11 cellular contexts compared by ENCODE assay signal in the genomic region with DNA sequence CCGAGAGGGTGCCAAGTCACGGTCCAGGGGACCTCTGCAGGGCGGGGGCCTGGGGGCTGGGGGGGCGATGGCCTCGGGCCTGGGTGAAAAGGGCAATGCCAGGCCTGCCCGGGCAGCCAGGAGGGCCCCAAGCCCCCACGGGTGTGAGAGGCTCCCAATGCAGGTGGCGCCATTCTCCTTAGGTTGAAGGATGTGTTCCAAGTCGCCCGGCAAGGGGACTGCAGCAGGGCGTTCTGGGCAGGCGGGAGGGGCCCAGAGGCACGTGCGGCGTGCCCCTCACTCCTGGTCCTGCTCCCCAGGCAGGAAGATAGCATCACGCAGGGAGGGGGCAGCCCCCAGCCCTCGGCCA. TPM values are rescaled to one million over a fixed set of nuclear protein-coding genes. Genes with fewer than 3 reads are reported as not detected.
DNase-seq lines count a peak whose midpoint lies in the region; ATAC-seq and TF ChIP-seq lines count a peak whose summit lies in the region.
"Had no signal": no experiment of that assay in that cellular context is flagged by ENCODE, and none has a peak within 500 bp of the region (broad histone marks: within the 10 kb centered on the region; RNA-seq: fewer than 3 reads in every experiment).

No MANE protein-coding gene starts in this region.

- no peak overlapping the region for H2AK5ac ChIP-seq in mesenchymal stem cell (ENCODE audit: low read length, severe bottlenecking)

- H4K91ac ChIP-seq in mesenchymal stem cell (ENCODE audit: low read length): peak overlapping the region; percentile 81

- H3K18ac ChIP-seq in mesenchymal stem cell (ENCODE audit: low read depth in 1 of 2, low read length in 2 of 2): peak overlapping the region; percentile 1 to 6

- H3K36me3 ChIP-seq in BLaER1 treated with 17β-estradiol and CSF1 and Interleukin-3, amounts not matched to agents 10 nM and 100 nM: no peaks in the 10 kb centered on the region
- no peaks in the 10 kb centered on the region for H3K36me3 ChIP-seq in Peyer's patch
- no peaks in the 10 kb centered on the region for H3K36me3 ChIP-seq in mesenchymal stem cell (ENCODE audit: control insufficient read depth in 1 of 2, insufficient read depth in 2 of 2, low read depth in 1 of 2, low read length in 2 of 2)

- peaks cover 0 to 3% (median 0%) of the 10 kb centered on the region in 11 experiments; a peak in 4 of 22 replicates for H3K27me3 ChIP-seq in BLaER1 treated with 17β-estradiol and CSF1 and Interleukin-3, amounts not matched to agents 10 nM and 100 nM
- H3K27me3 ChIP-seq in Peyer's patch: no peaks in the 10 kb centered on the region
- peaks cover 0 to 9% of the 10 kb centered on the region in 2 experiments for H3K27me3 ChIP-seq in mesenchymal stem cell (ENCODE audit: control insufficient read depth in 1 of 2, insufficient read depth in 1 of 2, low read length in 2 of 2)

- peak overlapping the region; percentile 88 for H2BK15ac ChIP-seq in mesenchymal stem cell (ENCODE audit: low read depth, poor library complexity, severe bottlenecking)

- H3K4me1 ChIP-seq in BLaER1 treated with 17β-estradiol and CSF1 and Interleukin-3, amounts not matched to agents 10 nM and 100 nM: peaks cover 60 to 67% (median 62%) of the 10 kb centered on the region in 10 experiments
- H3K4me1 ChIP-seq in Peyer's patch (peaks cover 6 to 37% (median 22%) of the 10 kb centered on the region in 4 donors), mesenchymal stem cell (ENCODE audit: control insufficient read depth, insufficient read depth, low read depth, low read length) (peaks cover 29% of the 10 kb centered on the region)

- peak; percentile 3 for ATAC-seq in GM21526 (IDR thresholded peaks at IDR 0.05; ENCODE audit: low FRiP score, unreplicated experiment)
- ATAC-seq in HG02798 (IDR thresholded peaks at IDR 0.05; ENCODE audit: poor library complexity, unreplicated experiment): no peak
- no peak for ATAC-seq in HG02588 (IDR thresholded peaks at IDR 0.05; ENCODE audit: unreplicated experiment)

- TF ChIP-seq CTCF in Peyer's patch (IDR thresholded peaks at IDR 0.05): no peak

- peak overlapping the region in 1 of 2 experiments; percentile 42 for H3K4ac ChIP-seq in mesenchymal stem cell (ENCODE audit: low read depth in 1 of 2, low read length in 2 of 2)

- no peak overlapping the region for H3K23ac ChIP-seq in mesenchymal stem cell (ENCODE audit: low read length in 2 of 2)

- H3K14ac ChIP-seq in mesenchymal stem cell (ENCODE audit: low read length in 2 of 2): no peak overlapping the region

- DNase-seq in Peyer's patch: peak in 2 of 3 donors; percentile 64 to 68
- no peak for DNase-seq in mesenchymal stem cell
- no peak for DNase-seq in ureter (ENCODE audit: low spot score)
- DNase-seq in activated T-cell treated with anti-CD3 and anti-CD28 coated beads for 4 hours: no peak
- DNase-seq: GF-D8, SIG-M5 had no signal

- no peak for TF ChIP-seq POLR2A in Peyer's patch (IDR thresholded peaks at IDR 0.05)

- no peaks in the 10 kb centered on the region for H3K9me3 ChIP-seq in BLaER1 treated with 17β-estradiol and CSF1 and Interleukin-3, amounts not matched to agents 10 nM and 100 nM (replicated peaks in 1 of 11)
- H3K9me3 ChIP-seq in Peyer's patch: no peaks in the 10 kb centered on the region
- no peaks in the 10 kb centered on the region for H3K9me3 ChIP-seq in mesenchymal stem cell (ENCODE audit: control insufficient read depth, low read length)

- WGBS in mesenchymal stem cell: 81% methylated on average over 17 of the region's 17 CpGs

- no peak overlapping the region for H2BK5ac ChIP-seq in mesenchymal stem cell (ENCODE audit: low read depth, low read length, poor library complexity, severe bottlenecking)

- H3K4me2 ChIP-seq in BLaER1 treated with 17β-estradiol and CSF1 and Interleukin-3, amounts not matched to agents 10 nM and 100 nM: peak overlapping the region; percentile 76 to 100 (median 91)
- no peak overlapping the region for H3K4me2 ChIP-seq in mesenchymal stem cell (ENCODE audit: low read length, poor library complexity, severe bottlenecking)

- H2AFZ ChIP-seq in mesenchymal stem cell (ENCODE audit: low read depth, low read length): no peak overlapping the region

- peak overlapping the region; percentile 25 to 61 (median 53); a peak in 17 of 22 replicates for H3K9ac ChIP-seq in BLaER1 treated with 17β-estradiol and CSF1 and Interleukin-3, amounts not matched to agents 10 nM and 100 nM
- H3K9ac ChIP-seq in mesenchymal stem cell (ENCODE audit: low read length): no peak overlapping the region

- H4K8ac ChIP-seq in mesenchymal stem cell (ENCODE audit: low read length): peak overlapping the region; percentile 91

- H4K20me1 ChIP-seq in BLaER1 treated with 17β-estradiol and CSF1 and Interleukin-3, amounts not matched to agents 10 nM and 100 nM: peaks cover 0 to 9% (median 0%) of the 10 kb centered on the region in 11 experiments; a peak in 3 of 22 replicates

- peak overlapping the region in 1 of 10 experiments; percentile 25; a peak in 1 of 20 replicates for H3K4me3 ChIP-seq in BLaER1 treated with 17β-estradiol and CSF1 and Interleukin-3, amounts not matched to agents 10 nM and 100 nM
- no peak overlapping the region for H3K4me3 ChIP-seq in Peyer's patch
- no peak overlapping the region for H3K4me3 ChIP-seq in mesenchymal stem cell (ENCODE audit: insufficient read depth in 1 of 2, low read depth in 1 of 2, low read length in 2 of 2)

- H2BK120ac ChIP-seq in mesenchymal stem cell (ENCODE audit: low read depth, low read length): no peak overlapping the region

- H3K27ac ChIP-seq in BLaER1 treated with 17β-estradiol and CSF1 and Interleukin-3, amounts not matched to agents 10 nM and 100 nM: peak overlapping the region; percentile 9 to 67 (median 53); a peak in 18 of 22 replicates
- H3K27ac ChIP-seq in Peyer's patch (peak overlapping the region in 2 of 4 donors; percentile 11 to 81), mesenchymal stem cell (ENCODE audit: low read length, poor library complexity, severe bottlenecking) (no peak overlapping the region)

- H2BK12ac ChIP-seq in mesenchymal stem cell (ENCODE audit: low read length in 2 of 2): peak overlapping the region in 1 of 2 experiments; percentile 4

- no peaks in the 10 kb centered on the region for H3K79me1 ChIP-seq in mesenchymal stem cell (replicated peaks; ENCODE audit: low read length, poor library complexity, severe bottlenecking)

RNA-seq across cellular contexts. Expression of a gene that starts 0.7 kb away (rescaled TPM):
- total RNA-seq in Peyer's patch: 10 to 100 TPM in 1 of 4 donors, 1 to 10 TPM in 2, not detected in 1; 4.7 to 23.9 (median 9.3) TPM
- not detected for polyA plus RNA-seq in mesenchymal stem cell (2013, experiment 1 of 2)
- 0.07 TPM for polyA plus RNA-seq in mesenchymal stem cell (2013, experiment 2 of 2)
- 45.0 TPM for total RNA-seq in ureter
- total RNA-seq: NCI-H460 had no signal

RNA-seq across cellular contexts. Expression of a gene that starts 3.3 kb away (rescaled TPM):
- total RNA-seq in Peyer's patch: 10 to 100 TPM in 3 of 4 donors, not detected in 1; 21.3 to 57.6 (median 44.6) TPM
- polyA plus RNA-seq in mesenchymal stem cell (2013, experiment 1 of 2): not detected
- polyA plus RNA-seq in mesenchymal stem cell (2013, experiment 2 of 2): not detected
- 159 TPM for total RNA-seq in ureter
- total RNA-seq: NCI-H460 had no signal

RNA-seq across cellular contexts. Expression of a gene that starts 14.8 kb away (rescaled TPM):
- total RNA-seq in Peyer's patch (100 to 1,000 TPM in 1 of 4 donors, 10 to 100 TPM in 3; 10.6 to 175 (median 15.4) TPM), ureter (47.4 TPM)
- polyA plus RNA-seq in mesenchymal stem cell (2013, experiment 1 of 2): 1.3 TPM
- polyA plus RNA-seq in mesenchymal stem cell (2013, experiment 2 of 2): 1.3 TPM
- total RNA-seq: NCI-H460 had no signal

RNA-seq across cellular contexts. Expression of a gene that starts 53.6 kb away (rescaled TPM):
- total RNA-seq in Peyer's patch (not detected), ureter (not detected)
- not detected for polyA plus RNA-seq in mesenchymal stem cell (2013, experiment 1 of 2)
- polyA plus RNA-seq in mesenchymal stem cell (2013, experiment 2 of 2): not detected
- total RNA-seq: NCI-H460 had no signal

Comparison
In these comparisons a context has a peak if more than half of its experiments do, and no peak if none do; other contexts are left out.
1. DNase-seq: peak in Peyer's patch (2 of 3); none in mesenchymal stem cell (single experiment), ureter (single experiment) and activated T-cell treated with anti-CD3 and anti-CD28 coated beads for 4 hours (single experiment).